In genomic region chr5:139799359-139799758, GRCh38 we compare ENCODE assay signal across 20 cellular contexts. TPM values are rescaled to one million over a fixed set of nuclear protein-coding genes. Genes with fewer than 3 reads are reported as not detected.
DNase-seq lines count a peak whose midpoint lies in the region; ATAC-seq and TF ChIP-seq lines count a peak whose summit lies in the region.
"Had no signal": no experiment of that assay in that cellular context is flagged by ENCODE, and none has a peak within 500 bp of the region (broad histone marks: within the 10 kb centered on the region; RNA-seq: fewer than 3 reads in every experiment).

No MANE protein-coding gene starts in this region.

- H3K4me1 ChIP-seq in lung (ENCODE audit: control insufficient read depth in 2 of 2, insufficient read depth in 2 of 2, low read length in 2 of 2) (peaks cover 0 to 2% of the 10 kb centered on the region in 2 donors), upper lobe of right lung (peaks cover 13% of the 10 kb centered on the region)
- H3K4me1 ChIP-seq: BE2C had no signal

- no peak overlapping the region for H3K4me3 ChIP-seq in lung
- H3K4me3 ChIP-seq in upper lobe of right lung, result no peak overlapping the region
- H3K4me3 ChIP-seq: A549, PC-9, SK-N-MC had no signal

- DNase-seq in NCI-H510A treated with DMSO at 0.1 percent for 48 hours (lab: John Stamatoyannopoulos, UW), result peak; percentile 8
- DNase-seq in NCI-H510A (lab: John Stamatoyannopoulos, UW), result no peak
- DNase-seq in DMS79 treated with DMSO at 0.1 percent for 48 hours (lab: John Stamatoyannopoulos, UW), result peak; percentile 6
- peak; percentile 77 for DNase-seq in lung (ENCODE audit: low spot score)
- DNase-seq in upper lobe of right lung, result peak; percentile 75
- DNase-seq in activated CD4-positive, alpha-beta T cell treated with anti-CD3 and anti-CD28 coated beads, Interleukin-2, amount 50 U/mL, for 4 hours, result no peak
- DNase-seq in NCI-H82 treated with DMSO at 0.1 percent for 48 hours (lab: John Stamatoyannopoulos, UW; ENCODE audit: unreplicated experiment), result no peak
- DNase-seq: BE2C; CD4-positive, alpha-beta T cell; COR-L47; GDM1; NCI-H1105; NCI-H146; PC-9; RPMI8226; SHP77 treated with DMSO at 0.1 percent for 48 hours; SW 1271 had no signal

- peaks cover 5% of the 10 kb centered on the region for H3K27me3 ChIP-seq in lung (ENCODE audit: control insufficient read depth, insufficient read depth)
- peaks cover 46% of the 10 kb centered on the region for H3K27me3 ChIP-seq in upper lobe of right lung

- H3K36me3 ChIP-seq in lung (ENCODE audit: control insufficient read depth in 2 of 2, insufficient read depth in 2 of 2, low read length in 2 of 2) (no peaks in the 10 kb centered on the region), upper lobe of right lung (no peaks in the 10 kb centered on the region)
- H3K36me3 ChIP-seq: BE2C had no signal

- no peaks in the 10 kb centered on the region for H3K9me3 ChIP-seq in lung (ENCODE audit: control insufficient read depth in 2 of 2, insufficient read depth in 1 of 2, low read length in 1 of 2)
- no peaks in the 10 kb centered on the region for H3K9me3 ChIP-seq in upper lobe of right lung
- H3K9me3 ChIP-seq: A549, BE2C had no signal

- TF ChIP-seq CTCF in lung (IDR thresholded peaks at IDR 0.05; ENCODE audit: control extremely low read depth, extremely low read depth), result no peak
- no peak for TF ChIP-seq CTCF in upper lobe of right lung (IDR thresholded peaks at IDR 0.05)

- intact Hi-C loops in upper lobe of right lung (cut with DNase I), result no loop called here

- no peak overlapping the region for H3K27ac ChIP-seq in lung (ENCODE audit: low read depth in 1 of 2, low read length in 1 of 2)
- no peak overlapping the region for H3K27ac ChIP-seq in upper lobe of right lung
- H3K27ac ChIP-seq: A549, PC-9, SK-N-MC had no signal

- peak; percentile 54 for ATAC-seq in lung (ENCODE audit: insufficient read depth, low FRiP score)
- peak; percentile 86 for ATAC-seq in upper lobe of right lung
- ATAC-seq: A549 had no signal

RNA-seq across cellular contexts. Expression of gene PSD2, which starts 3.8 kb away (rescaled TPM):
- total RNA-seq in lung (under 1 TPM; 0.06 to 0.20 TPM), upper lobe of right lung (not detected)
- under 1 TPM; 0.01 to 0.04 TPM for polyA plus RNA-seq in lung
- polyA plus RNA-seq: IgD-negative memory B cell had no signal

Comparison
In these comparisons a context has a peak if more than half of its experiments do, and no peak if none do; other contexts are left out.
1. DNase-seq: peak in NCI-H510A treated with DMSO at 0.1 percent for 48 hours (single experiment), DMS79 treated with DMSO at 0.1 percent for 48 hours (single experiment), lung (single experiment) and upper lobe of right lung (single experiment); none in NCI-H510A (single experiment), activated CD4-positive, alpha-beta T cell treated with anti-CD3 and anti-CD28 coated beads, Interleukin-2, amount 50 U/mL, for 4 hours (0 of 2) and NCI-H82 treated with DMSO at 0.1 percent for 48 hours (single experiment).